25 cellular contexts compared by ENCODE assay signal in the genomic region with DNA sequence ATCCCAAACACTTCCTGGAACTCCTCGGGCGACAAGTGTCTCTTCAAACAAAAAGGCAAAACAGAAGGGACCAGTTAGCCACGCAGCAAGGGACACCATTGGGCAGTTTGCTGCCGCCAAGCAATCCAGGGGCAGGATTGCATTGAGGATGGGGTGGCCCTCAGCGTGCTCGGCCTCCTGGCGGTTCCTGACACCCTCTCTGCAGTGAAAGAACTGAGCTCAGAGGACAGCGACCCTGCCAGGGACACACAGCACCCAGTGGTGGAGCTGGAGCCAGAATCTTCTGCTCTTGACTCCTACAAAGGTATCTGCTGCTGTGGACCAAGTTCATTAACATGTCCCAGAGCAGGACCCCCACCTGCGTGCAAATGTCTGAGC. TPM values are rescaled to one million over a fixed set of nuclear protein-coding genes. Genes with fewer than 3 reads are reported as not detected.
DNase-seq lines count a peak whose midpoint lies in the region; ATAC-seq and TF ChIP-seq lines count a peak whose summit lies in the region.
"Had no signal": no experiment of that assay in that cellular context is flagged by ENCODE, and none has a peak within 500 bp of the region (broad histone marks: within the 10 kb centered on the region; RNA-seq: fewer than 3 reads in every experiment).

No MANE protein-coding gene starts in this region.

- no peak overlapping the region for H3K9ac ChIP-seq in IMR-90 (ENCODE audit: low read depth, low read length)

- no peak overlapping the region for H4K5ac ChIP-seq in IMR-90 (ENCODE audit: low read depth, low read length)

- no peaks in the 10 kb centered on the region for H3K36me3 ChIP-seq in IMR-90 (ENCODE audit: control insufficient read depth, insufficient read depth, low read length)
- H3K36me3 ChIP-seq in osteoblast (ENCODE audit: insufficient read depth, low read length), result no peaks in the 10 kb centered on the region
- H3K36me3 ChIP-seq: cardiac muscle cell, heart right ventricle, SJSA1, thyroid gland, vagina had no signal

- no peaks in the 10 kb centered on the region for H3K9me3 Mint-ChIP-seq in activated CD4-positive, alpha-beta memory T cell treated with anti-CD3 and anti-CD28 coated beads for 36 hours
- H3K9me3 Mint-ChIP-seq in activated CD4-positive, alpha-beta memory T cell treated with anti-CD3 and anti-CD28 coated beads, Interleukin-2, amount 10 ng/mL, durations not matched to agents 7 days and 5 days, result no peaks in the 10 kb centered on the region
- H3K9me3 Mint-ChIP-seq in glutamatergic neuron (ENCODE audit: unreplicated experiment), result peaks cover 15% of the 10 kb centered on the region
- H3K9me3 Mint-ChIP-seq: activated T-cell treated with anti-CD3 and anti-CD28 coated beads, Interleukin-2, amount 50 U/mL, for 72 hours; stimulated activated naive CD8-positive, alpha-beta T cell treated with anti-CD3 and anti-CD28 coated beads, Interleukin-15, amount 100 ng/mL, for 72 hours had no signal

- H2AK5ac ChIP-seq in IMR-90 (ENCODE audit: low read depth, low read length), result peak overlapping the region; percentile 55; the same call in 1 of the 2 replicates

- no peak for TF ChIP-seq POLR2A in IMR-90 (IDR thresholded peaks at IDR 0.05; ENCODE audit: low read depth, low read length)

- TF ChIP-seq CTCF in IMR-90 (conservative IDR thresholded peaks at IDR 0.05; ENCODE audit: low read depth, low read length) (no peak), glutamatergic neuron (IDR thresholded peaks at IDR 0.05; ENCODE audit: partially characterized antibody, unreplicated experiment) (no peak), osteoblast (IDR thresholded peaks at IDR 0.05; ENCODE audit: extremely low read depth, low read depth, low read length) (no peak), foreskin fibroblast (IDR thresholded peaks at IDR 0.05; ENCODE audit: low read depth, low read length) (no peak)

- DNase-seq in activated CD4-positive, alpha-beta memory T cell treated with anti-CD3 and anti-CD28 coated beads for 36 hours, result no peak
- no peak for DNase-seq in activated CD4-positive, alpha-beta memory T cell treated with anti-CD3 and anti-CD28 coated beads, Interleukin-2, amount 10 ng/mL, durations not matched to agents 7 days and 5 days
- DNase-seq in IMR-90, result no peak
- DNase-seq in glutamatergic neuron, result no peak
- DNase-seq in osteoblast (ENCODE audit: insufficient read length, low spot score, missing footprints), result peak; percentile 42
- DNase-seq in foreskin fibroblast, result no peak
- DNase-seq in NCI-H226, result no peak
- no peak for DNase-seq in activated CD4-positive, alpha-beta T cell treated with anti-CD3 and anti-CD28 coated beads for 4 hours
- DNase-seq: activated CD4-positive, CD25-positive, alpha-beta regulatory T cell treated with anti-CD3 and anti-CD28 coated beads, Interleukin-2, amount 50 U/mL, for 72 hours; AML-193; DMS53; foreskin keratinocyte; heart right ventricle; NCI-H1105; NCI-H2029 treated with DMSO at 0.1 percent for 48 hours; NCI-H2227 treated with DMSO at 0.1 percent for 48 hours; NCI-H748 treated with DMSO at 0.1 percent for 48 hours; stimulated activated naive CD8-positive, alpha-beta T cell treated with anti-CD3 and anti-CD28 coated beads, Interleukin-15, amount 100 ng/mL, for 72 hours; thyroid gland had no signal

- H4K91ac ChIP-seq in IMR-90 (ENCODE audit: insufficient read depth, low read depth, low read length), result no peak overlapping the region

- H3K23ac ChIP-seq in IMR-90 (ENCODE audit: low read depth, low read length), result no peak overlapping the region

- dilution Hi-C loops in IMR-90 (cut with HindIII; ENCODE audit: low sequenced_read_pairs, unreplicated experiment), result no loop called here

- H3K4me3 ChIP-seq in IMR-90 (ENCODE audit: insufficient read depth, low read depth, low read length) (no peak overlapping the region), osteoblast (ENCODE audit: insufficient read depth, low read length) (no peak overlapping the region), foreskin fibroblast (ENCODE audit: low read depth in 1 of 2, low read length in 2 of 2) (no peak overlapping the region)
- H3K4me3 ChIP-seq: cardiac muscle cell, coronary artery, heart right ventricle, SJSA1, thyroid gland, vagina had no signal

- H4K8ac ChIP-seq in IMR-90 (ENCODE audit: low read depth in 2 of 2, low read length in 2 of 2), result no peak overlapping the region

- H3K27me3 ChIP-seq in IMR-90 (ENCODE audit: control insufficient read depth, insufficient read depth, low read length) (peaks cover 2% of the 10 kb centered on the region; the same call in 1 of the 2 replicates), osteoblast (ENCODE audit: insufficient read depth, low read length) (no peaks in the 10 kb centered on the region)
- H3K27me3 ChIP-seq: cardiac muscle cell, foreskin keratinocyte, heart right ventricle, SJSA1, thyroid gland, vagina had no signal

- intact Hi-C loops in activated CD4-positive, alpha-beta memory T cell treated with anti-CD3 and anti-CD28 coated beads for 36 hours (cut with micrococcal nuclease), result loop anchor here (10.0 kb wide), 2 partner anchors 468 to 1272 kb away; partner anchors contain the start of gene S100P
- intact Hi-C loops in IMR-90 (cut with micrococcal nuclease), result no loop called here

- H3K79me2 ChIP-seq in osteoblast (ENCODE audit: insufficient read depth, low read length), result peaks cover 2% of the 10 kb centered on the region

- no peak overlapping the region for H3K14ac ChIP-seq in IMR-90 (replicated peaks; ENCODE audit: low read depth, low read length)

- H3K27me3 Mint-ChIP-seq in activated CD4-positive, alpha-beta memory T cell treated with anti-CD3 and anti-CD28 coated beads for 36 hours, result no peaks in the 10 kb centered on the region
- H3K27me3 Mint-ChIP-seq in activated CD4-positive, alpha-beta memory T cell treated with anti-CD3 and anti-CD28 coated beads, Interleukin-2, amount 10 ng/mL, durations not matched to agents 7 days and 5 days, result no peaks in the 10 kb centered on the region
- H3K27me3 Mint-ChIP-seq in glutamatergic neuron (ENCODE audit: unreplicated experiment), result peaks cover 18% of the 10 kb centered on the region
- H3K27me3 Mint-ChIP-seq: activated naive CD8-positive, alpha-beta T cell had no signal

- no peak overlapping the region for H3K18ac ChIP-seq in IMR-90 (ENCODE audit: low read depth, low read length)

- no peak overlapping the region for H2BK5ac ChIP-seq in IMR-90 (ENCODE audit: low read depth, low read length, poor library complexity, severe bottlenecking)

- H3K4ac ChIP-seq in IMR-90 (ENCODE audit: low read depth, low read length), result no peak overlapping the region

- H4K20me1 ChIP-seq in IMR-90 (ENCODE audit: insufficient read depth, low read length), result no peaks in the 10 kb centered on the region
- no peaks in the 10 kb centered on the region for H4K20me1 ChIP-seq in osteoblast (ENCODE audit: insufficient read depth, low read length)

- H3K9me1 ChIP-seq in IMR-90 (ENCODE audit: insufficient read depth, low read length), result peaks cover 14% of the 10 kb centered on the region

- H3K4me3 Mint-ChIP-seq in activated CD4-positive, alpha-beta memory T cell treated with anti-CD3 and anti-CD28 coated beads for 36 hours, result no peak overlapping the region
- H3K4me3 Mint-ChIP-seq in activated CD4-positive, alpha-beta memory T cell treated with anti-CD3 and anti-CD28 coated beads, Interleukin-2, amount 10 ng/mL, durations not matched to agents 7 days and 5 days, result no peak overlapping the region
- H3K4me3 Mint-ChIP-seq in glutamatergic neuron (ENCODE audit: unreplicated experiment), result peak overlapping the region; percentile 18
- H3K4me3 Mint-ChIP-seq: activated naive CD8-positive, alpha-beta T cell; activated T-cell treated with anti-CD3 and anti-CD28 coated beads, Interleukin-2, amount 50 U/mL, for 72 hours; stimulated activated naive CD8-positive, alpha-beta T cell treated with anti-CD3 and anti-CD28 coated beads, Interleukin-15, amount 100 ng/mL, for 72 hours had no signal

- no peak for ATAC-seq in IMR-90 (ENCODE audit: low read depth)
- ATAC-seq: activated T-cell treated with anti-CD3 and anti-CD28 coated beads, Interleukin-2, amount 50 U/mL, for 72 hours; foreskin keratinocyte; stimulated activated naive CD8-positive, alpha-beta T cell treated with anti-CD3 and anti-CD28 coated beads, Interleukin-15, amount 100 ng/mL, for 72 hours had no signal

- no peak overlapping the region for H3K27ac ChIP-seq in IMR-90 (ENCODE audit: insufficient read depth, low read length)
- no peak overlapping the region for H3K27ac ChIP-seq in osteoblast (ENCODE audit: low read depth, low read length)
- H3K27ac ChIP-seq: cardiac muscle cell, coronary artery, foreskin keratinocyte, SJSA1, vagina had no signal

- H3K4me1 Mint-ChIP-seq in activated CD4-positive, alpha-beta memory T cell treated with anti-CD3 and anti-CD28 coated beads for 36 hours (ENCODE audit: low read depth), result peaks cover 69% of the 10 kb centered on the region
- H3K4me1 Mint-ChIP-seq in activated CD4-positive, alpha-beta memory T cell treated with anti-CD3 and anti-CD28 coated beads, Interleukin-2, amount 10 ng/mL, durations not matched to agents 7 days and 5 days, result peaks cover 78% of the 10 kb centered on the region
- peaks cover 40% of the 10 kb centered on the region for H3K4me1 Mint-ChIP-seq in glutamatergic neuron (ENCODE audit: low read depth, unreplicated experiment)

- no peak overlapping the region for H2BK20ac ChIP-seq in IMR-90 (ENCODE audit: low read depth, low read length)

- H3K4me2 ChIP-seq in IMR-90 (ENCODE audit: low read depth, low read length) (no peak overlapping the region), osteoblast (ENCODE audit: insufficient read depth, low read length) (no peak overlapping the region)

- peaks cover 20% of the 10 kb centered on the region for H3K36me3 Mint-ChIP-seq in activated CD4-positive, alpha-beta memory T cell treated with anti-CD3 and anti-CD28 coated beads for 36 hours
- peaks cover 23% of the 10 kb centered on the region for H3K36me3 Mint-ChIP-seq in activated CD4-positive, alpha-beta memory T cell treated with anti-CD3 and anti-CD28 coated beads, Interleukin-2, amount 10 ng/mL, durations not matched to agents 7 days and 5 days (ENCODE audit: low read depth)
- H3K36me3 Mint-ChIP-seq in glutamatergic neuron (ENCODE audit: unreplicated experiment), result no peaks in the 10 kb centered on the region
- H3K36me3 Mint-ChIP-seq: activated naive CD8-positive, alpha-beta T cell had no signal

- BruUV-seq in IMR-90 (replicated peaks; lab: Mats Ljungman, UMichigan), result no TSS peak

- POLR2A ChIA-PET in activated CD4-positive, alpha-beta memory T cell treated with anti-CD3 and anti-CD28 coated beads for 36 hours (lab: Charles Lee), result interaction anchor here (1.0 kb wide), 1 partner anchor 100 kb away, joined by 3 read pairs; no protein-coding TSS in a partner anchor
- POLR2A ChIA-PET in activated CD4-positive, alpha-beta memory T cell treated with anti-CD3 and anti-CD28 coated beads, Interleukin-2, amount 10 ng/mL, durations not matched to agents 7 days and 5 days (lab: Charles Lee), result interaction anchor here (0.8 to 1.6 kb wide), 2 partner anchors 27 to 158 kb away, joined by 3 to 10 read pairs; partner anchors contain the start of gene AFAP1
- POLR2A ChIA-PET in IMR-90 (lab: Charles Lee; ENCODE audit: unreplicated experiment), result no interaction called here

- H2BK15ac ChIP-seq in IMR-90 (ENCODE audit: low read depth, low read length), result no peak overlapping the region

- peak overlapping the region; percentile 56 for H3K27ac Mint-ChIP-seq in activated CD4-positive, alpha-beta memory T cell treated with anti-CD3 and anti-CD28 coated beads for 36 hours
- H3K27ac Mint-ChIP-seq in activated CD4-positive, alpha-beta memory T cell treated with anti-CD3 and anti-CD28 coated beads, Interleukin-2, amount 10 ng/mL, durations not matched to agents 7 days and 5 days, result no peak overlapping the region
- peak overlapping the region; percentile 66 for H3K27ac Mint-ChIP-seq in glutamatergic neuron (ENCODE audit: unreplicated experiment)
- H3K27ac Mint-ChIP-seq: activated naive CD8-positive, alpha-beta T cell; activated T-cell treated with anti-CD3 and anti-CD28 coated beads, Interleukin-2, amount 50 U/mL, for 72 hours had no signal

- TF ChIP-seq RAD21 in IMR-90 (IDR thresholded peaks at IDR 0.05; ENCODE audit: low read length), result no peak

- CTCF ChIA-PET in activated CD4-positive, alpha-beta memory T cell treated with anti-CD3 and anti-CD28 coated beads for 36 hours (lab: Charles Lee), result interaction anchor here (0.7 to 1.6 kb wide), 5 partner anchors 19 to 165 kb away, joined by 3 to 8 read pairs (median 4); no protein-coding TSS in a partner anchor
- CTCF ChIA-PET in activated CD4-positive, alpha-beta memory T cell treated with anti-CD3 and anti-CD28 coated beads, Interleukin-2, amount 10 ng/mL, durations not matched to agents 7 days and 5 days (lab: Charles Lee), result interaction anchor here (0.6 kb wide), 1 partner anchor 165 kb away, joined by 3 read pairs; no protein-coding TSS in a partner anchor
- CTCF ChIA-PET in IMR-90 (lab: Yijun Ruan, JAX), result no interaction called here

- H2AFZ ChIP-seq in IMR-90 (replicated peaks; ENCODE audit: low read length, poor library complexity) (no peak overlapping the region), osteoblast (ENCODE audit: low read length) (no peak overlapping the region)

- H3K9me3 ChIP-seq in IMR-90 (ENCODE audit: control insufficient read depth, insufficient read depth, low read length), result no peaks in the 10 kb centered on the region
- H3K9me3 ChIP-seq in osteoblast (ENCODE audit: low read depth, low read length), result no peaks in the 10 kb centered on the region
- H3K9me3 ChIP-seq: heart right ventricle, SJSA1, thyroid gland, vagina had no signal

- 100% methylated on average over 5 of the region's 9 CpGs; no CpG with 5 or more reads in 1 of the 2 experiments for WGBS in IMR-90 (ENCODE audit: extremely low coverage in 2 of 2, insufficient read length in 1 of 2), 2 experiments

- in situ Hi-C loops in IMR-90 (cut with MboI; ENCODE audit: low sequenced_read_pairs), result no loop called here

- H2BK120ac ChIP-seq in IMR-90 (ENCODE audit: low read depth, low read length), result no peak overlapping the region

- H2AK9ac ChIP-seq in IMR-90 (replicated peaks; ENCODE audit: low read depth, low read length, poor library complexity), result no peak overlapping the region

- H3K56ac ChIP-seq in IMR-90 (ENCODE audit: extremely low read depth, insufficient read depth, low read length), result no peak overlapping the region

- peaks cover 4 to 9% of the 10 kb centered on the region in 2 experiments; a peak in 1 of 4 replicates for H3K79me1 ChIP-seq in IMR-90 (ENCODE audit: low read depth in 1 of 2, low read length in 2 of 2)

- H3K4me1 ChIP-seq in IMR-90 (ENCODE audit: control insufficient read depth, insufficient read depth, low read length) (peaks cover 27% of the 10 kb centered on the region), osteoblast (ENCODE audit: insufficient read depth, low read length) (peaks cover 26% of the 10 kb centered on the region)

RNA-seq across cellular contexts. Expression of gene AFAP1, which starts 27.4 kb away (rescaled TPM):
- 10 to 100 TPM; 37.7 to 38.4 TPM for total RNA-seq in activated CD4-positive, alpha-beta memory T cell treated with anti-CD3 and anti-CD28 coated beads for 36 hours
- total RNA-seq in activated CD4-positive, alpha-beta memory T cell treated with anti-CD3 and anti-CD28 coated beads, Interleukin-2, amount 10 ng/mL, durations not matched to agents 7 days and 5 days, result 1 to 10 TPM; 5.9 to 6.5 TPM
- 48.2 and 60.3 TPM in 2 replicates for total RNA-seq in IMR-90 (2012; rRNA removed)
- polyA plus RNA-seq in IMR-90 (2012; rRNA removed), result 73.1 and 80.9 TPM in 2 replicates
- 67.3 and 67.7 TPM in 2 replicates for polyA plus RNA-seq in IMR-90 (2012; cell fraction: cytosol; rRNA removed)
- 116 and 173 TPM in 2 replicates for polyA plus RNA-seq in IMR-90 (2012; cell fraction: nucleus; rRNA removed; ENCODE audit: low replicate concordance)
- total RNA-seq in glutamatergic neuron (ENCODE audit: unreplicated experiment), result 528 TPM
- 101 and 106 TPM in 2 replicates for total RNA-seq in osteoblast
